ENCODE assay signal across 21 cellular contexts in genomic region chr5:148796931-148797330, GRCh38. TPM values are rescaled to one million over a fixed set of nuclear protein-coding genes. Genes with fewer than 3 reads are reported as not detected.
DNase-seq lines count a peak whose midpoint lies in the region; ATAC-seq, FAIRE-seq and TF ChIP-seq lines count a peak whose summit lies in the region.
"Had no signal": no experiment of that assay in that cellular context is flagged by ENCODE, and none has a peak within 500 bp of the region (broad histone marks: within the 10 kb centered on the region; RNA-seq: fewer than 3 reads in every experiment).

No MANE protein-coding gene starts in this region.

- H3K36me3 ChIP-seq in bronchial epithelial cell (ENCODE audit: control insufficient read depth, insufficient read depth, low read length) (no peaks in the 10 kb centered on the region), left lung (no peaks in the 10 kb centered on the region), kidney (ENCODE audit: control insufficient read depth in 1 of 2, insufficient read depth in 2 of 2, low read length in 2 of 2) (no peaks in the 10 kb centered on the region)
- H3K36me3 ChIP-seq: BLaER1 treated with 17β-estradiol and CSF1 and Interleukin-3, amounts not matched to agents 10 nM and 100 nM had no signal

- H3K27me3 ChIP-seq in bronchial epithelial cell (ENCODE audit: control insufficient read depth, insufficient read depth, low read length) (no peaks in the 10 kb centered on the region), left lung (no peaks in the 10 kb centered on the region)
- H3K27me3 ChIP-seq: BLaER1 treated with 17β-estradiol and CSF1 and Interleukin-3, amounts not matched to agents 10 nM and 100 nM had no signal

- H3K27ac ChIP-seq in left lung (no peak overlapping the region), kidney (ENCODE audit: low read depth in 2 of 2, low read length in 2 of 2) (no peak overlapping the region)

- H3K27ac Mint-ChIP-seq in type B pancreatic cell = no peak overlapping the region
- H3K27ac Mint-ChIP-seq: CD8-positive, alpha-beta T cell had no signal

- TF ChIP-seq CTCF in bronchial epithelial cell (IDR thresholded peaks at IDR 0.05; ENCODE audit: insufficient read depth, low read length, severe bottlenecking) (no peak), left lung (IDR thresholded peaks at IDR 0.05) (no peak), type B pancreatic cell (conservative IDR thresholded peaks at IDR 0.05) (no peak), kidney (IDR thresholded peaks at IDR 0.05; ENCODE audit: borderline replicate concordance, extremely low read depth, insufficient read depth) (no peak)

- H3K4me3 ChIP-seq in bronchial epithelial cell (ENCODE audit: low read depth, low read length) (no peak overlapping the region), left lung (no peak overlapping the region), kidney (ENCODE audit: low read length in 2 of 2) (no peak overlapping the region)
- H3K4me3 ChIP-seq: BLaER1 treated with 17β-estradiol and CSF1 and Interleukin-3, amounts not matched to agents 10 nM and 100 nM; K562 had no signal

- FAIRE-seq in bronchial epithelial cell (lab: Jason Lieb, UNC) = no peak
- no peak for FAIRE-seq in kidney (lab: Jason Lieb, UNC)
- FAIRE-seq: GM19239, H1, K562 had no signal

- H3K9ac ChIP-seq in kidney (ENCODE audit: low read length in 2 of 2) = no peak overlapping the region
- H3K9ac ChIP-seq: BLaER1 treated with 17β-estradiol and CSF1 and Interleukin-3, amounts not matched to agents 10 nM and 100 nM had no signal

- H3K9me3 Mint-ChIP-seq in type B pancreatic cell = no peaks in the 10 kb centered on the region
- H3K9me3 Mint-ChIP-seq: CD8-positive, alpha-beta T cell had no signal

- peaks cover 21% of the 10 kb centered on the region for H3K27me3 Mint-ChIP-seq in type B pancreatic cell

- no peak overlapping the region for H3K4me3 Mint-ChIP-seq in type B pancreatic cell
- H3K4me3 Mint-ChIP-seq: CD8-positive, alpha-beta T cell had no signal

- ATAC-seq in left lung = peak; percentile 74
- ATAC-seq in activated CD4-positive, CD25-positive, alpha-beta regulatory T cell treated with anti-CD3 and anti-CD28 coated beads, Interleukin-2, amount 50 U/mL, for 24 hours = no peak
- ATAC-seq: CD8-positive, alpha-beta T cell; K562; SK-N-SH treated with all-trans-retinoic acid at 6 μM for 48 hours had no signal

- no peaks in the 10 kb centered on the region for H3K36me3 Mint-ChIP-seq in type B pancreatic cell
- H3K36me3 Mint-ChIP-seq: CD8-positive, alpha-beta T cell had no signal

- H3K4me1 Mint-ChIP-seq in type B pancreatic cell (ENCODE audit: unreplicated experiment) = no peaks in the 10 kb centered on the region

- intact Hi-C loops in left lung (cut with DNase I) = no loop called here
- intact Hi-C loops in kidney (cut with DNase I) = no loop called here

- DNase-seq in HPDE6-E6E7 (ENCODE audit: extremely low spot score) (peak; percentile 62), NCI-H226 (peak; percentile 54), bronchial epithelial cell (ENCODE audit: low read depth) (peak; percentile 77), left lung (peak in 1 of 2 donors; percentile 33), type B pancreatic cell (ENCODE audit: extremely low spot score, unreplicated experiment) (no peak), kidney (no peak)
- DNase-seq: CD8-positive, alpha-beta T cell; DMS79; NCI-H1092; NCI-H1436 treated with DMSO at 0.1 percent for 48 hours; NCI-H2029 treated with DMSO at 0.1 percent for 48 hours; NK-92 treated with Interleukin-12 subunit alpha and Interleukin-12 subunit beta, amount 100 ng/mL, for 24 hours; SIG-M5; T-helper 1 cell had no signal

- peaks cover 0 to 16% of the 10 kb centered on the region in 2 donors for H3K4me1 ChIP-seq in left lung
- no peaks in the 10 kb centered on the region for H3K4me1 ChIP-seq in kidney (ENCODE audit: control insufficient read depth in 1 of 2, insufficient read depth in 1 of 2, low read depth in 1 of 2, low read length in 2 of 2)

- no peaks in the 10 kb centered on the region for H3K9me3 ChIP-seq in left lung
- no peaks in the 10 kb centered on the region for H3K9me3 ChIP-seq in kidney (ENCODE audit: control insufficient read depth in 1 of 2, low read length in 2 of 2)
- H3K9me3 ChIP-seq: BLaER1 treated with 17β-estradiol and CSF1 and Interleukin-3, amounts not matched to agents 10 nM and 100 nM had no signal

RNA-seq across cellular contexts. Expression of gene ADRB2, which starts 29.5 kb away (rescaled TPM):
- total RNA-seq in bronchial epithelial cell (18.7 and 21.9 TPM in 2 replicates), left lung (10 to 100 TPM; 12.3 to 14.2 TPM), type B pancreatic cell (ENCODE audit: low replicate concordance) (0.81 and 1.3 TPM in 2 replicates), kidney (5.0 TPM)
- polyA plus RNA-seq in kidney (ENCODE audit: insufficient read depth, low read depth, low replicate concordance) = 0.92 TPM
- total RNA-seq: G401 had no signal

Comparison
In these comparisons a context has a peak if more than half of its experiments do, and no peak if none do; other contexts are left out.
1. DNase-seq: peak in HPDE6-E6E7 (single experiment), NCI-H226 (single experiment) and bronchial epithelial cell (single experiment); none in type B pancreatic cell (single experiment) and kidney (single experiment).